In genomic region chr17:31457391-31458234, GRCh38 we compare ENCODE assay signal across 21 cellular contexts.
A peak's percentile ranks its signal among the peaks of the same experiment; 100 is the strongest.
DNase-seq lines count a peak whose midpoint lies in the region; ATAC-seq and TF ChIP-seq lines count a peak whose summit lies in the region.
"Had no signal": no experiment of that assay in that cellular context is flagged by ENCODE, and none has a peak within 500 bp of the region (broad histone marks: within the 10 kb centered on the region; RNA-seq: fewer than 3 reads in every experiment).

No MANE protein-coding gene starts in this region.

- no peak overlapping the region for H4K12ac ChIP-seq in trophoblast cell (ENCODE audit: low read depth, low read length)

- H3K79me2 ChIP-seq in PC-9 (ENCODE audit: low read depth), result no peaks in the 10 kb centered on the region
- no peaks in the 10 kb centered on the region for H3K79me2 ChIP-seq in hepatocyte
- no peaks in the 10 kb centered on the region for H3K79me2 ChIP-seq in trophoblast cell (ENCODE audit: control insufficient read depth, insufficient read depth, low read length, poor library complexity)

- H4K91ac ChIP-seq in trophoblast cell (ENCODE audit: low read depth, low read length), result peak overlapping the region; percentile 47

- H4K8ac ChIP-seq in trophoblast cell (ENCODE audit: low read depth, low read length), result no peak overlapping the region

- H3K18ac ChIP-seq in trophoblast cell (ENCODE audit: low read length), result no peak overlapping the region

- H3K4me3 Mint-ChIP-seq in Caco-2 (ENCODE audit: unreplicated experiment) (peak overlapping the region; percentile 56), T-helper 17 cell (no peak overlapping the region)
- H3K4me3 Mint-ChIP-seq: CD4-positive, alpha-beta memory T cell; HFFc6 had no signal

- H3K9me2 ChIP-seq in PC-9 (ENCODE audit: insufficient read depth), result no peaks in the 10 kb centered on the region
- H3K9me2 ChIP-seq in hepatocyte (replicated peaks; ENCODE audit: insufficient read depth), result no peaks in the 10 kb centered on the region

- no peak for ATAC-seq in T-helper 17 cell
- ATAC-seq: A549, Right ventricle myocardium inferior had no signal

- H3K27me3 Mint-ChIP-seq in Caco-2 (ENCODE audit: insufficient read depth, unreplicated experiment) (no peaks in the 10 kb centered on the region), T-helper 17 cell (no peaks in the 10 kb centered on the region)
- H3K27me3 Mint-ChIP-seq: CD4-positive, alpha-beta memory T cell; IgD-negative memory B cell had no signal

- H3K4me2 ChIP-seq in PC-9 (peak overlapping the region; percentile 36), hepatocyte (no peak overlapping the region), trophoblast cell (ENCODE audit: low read length) (no peak overlapping the region)
- H3K4me2 ChIP-seq: A549 had no signal

- H3F3A ChIP-seq in PC-9 (ENCODE audit: insufficient read depth, low read depth), result peaks cover 15% of the 10 kb centered on the region

- H2AFZ ChIP-seq in PC-9, result peak overlapping the region; percentile 52; the same call in 1 of the 2 replicates
- H2AFZ ChIP-seq in hepatocyte, result peak overlapping the region; percentile 5
- no peak overlapping the region for H2AFZ ChIP-seq in trophoblast cell (ENCODE audit: insufficient read depth, low read length, poor library complexity)

- CTCF ChIA-PET in Caco-2 (lab: Charles Lee), result interaction anchor here (0.6 to 1.6 kb wide), 5 partner anchors 19 to 60 kb away, joined by 4 to 12 read pairs (median 5); no protein-coding TSS in a partner anchor
- CTCF ChIA-PET in PC-9 (lab: Charles Lee), result interaction anchor here (0.5 kb wide), 1 partner anchor 32 kb away, joined by 3 read pairs; no protein-coding TSS in a partner anchor

- DNase-seq in Caco-2 (peak; percentile 89 to 95), PC-9 (no peak), hepatocyte (ENCODE audit: low spot score) (peak; percentile 42), trophoblast cell (no peak), T-helper 17 cell (no peak), T-helper 9 cell (no peak)
- DNase-seq in activated CD4-positive, alpha-beta T cell treated with anti-CD3 and anti-CD28 coated beads for 4 hours, result no peak
- DNase-seq in activated effector memory CD4-positive, alpha-beta T cell treated with Interleukin-2 at 50 U/mL for 16 hours, result no peak
- DNase-seq: CD4-positive, alpha-beta memory T cell; DMS53; HFFc6; NCI-H1105 treated with DMSO at 0.1 percent for 48 hours; NCI-H1694; NCI-H2081 treated with DMSO at 0.1 percent for 48 hours; NCI-H748 treated with DMSO at 0.1 percent for 48 hours; NK-92 treated with Interleukin-12 subunit alpha and Interleukin-12 subunit beta, amount 100 ng/mL, for 24 hours had no signal

- H3K36me3 Mint-ChIP-seq in Caco-2 (ENCODE audit: insufficient read depth, unreplicated experiment) (no peaks in the 10 kb centered on the region), T-helper 17 cell (ENCODE audit: low read depth) (no peaks in the 10 kb centered on the region)
- H3K36me3 Mint-ChIP-seq: CD4-positive, alpha-beta memory T cell; IgD-negative memory B cell had no signal

- POLR2A ChIA-PET in Caco-2 (lab: Charles Lee), result interaction anchor here (0.5 to 2.1 kb wide), 4 partner anchors 26 to 41 kb away, joined by 3 to 17 read pairs (median 6); no protein-coding TSS in a partner anchor
- POLR2A ChIA-PET in PC-9 (lab: Charles Lee; ENCODE audit: unreplicated experiment), result no interaction called here

- BruUV-seq in Caco-2 (replicated peaks; lab: Mats Ljungman, UMichigan), result TSS peak; percentile 83
- BruUV-seq in PC-9 (replicated peaks; lab: Mats Ljungman, UMichigan), result no TSS peak

- WGBS in hepatocyte (ENCODE audit: low lambda C conversion rate, missing lambda C conversion rate), result 71% methylated on average over 7 of the region's 10 CpGs
- WGBS in trophoblast cell (ENCODE audit: extremely low coverage, insufficient coverage, insufficient read length), result no CpG with 5 or more reads among the region's 10 CpGs

- no peak for TF ChIP-seq CTCF in Caco-2 (IDR thresholded peaks at IDR 0.05; ENCODE audit: insufficient read depth in 1 of 2, low read depth in 1 of 2, low read length in 1 of 2, severe bottlenecking in 1 of 2, unreplicated experiment in 1 of 2)
- TF ChIP-seq CTCF in PC-9 (conservative IDR thresholded peaks at IDR 0.05), result no peak
- TF ChIP-seq CTCF in hepatocyte (IDR thresholded peaks at IDR 0.05; ENCODE audit: poor library complexity), result no peak

- H4K20me1 ChIP-seq in PC-9 (ENCODE audit: insufficient read depth) (no peaks in the 10 kb centered on the region), hepatocyte (ENCODE audit: insufficient read depth, poor library complexity, severe bottlenecking) (no peaks in the 10 kb centered on the region)

- H3K27ac ChIP-seq in PC-9 (peak overlapping the region; percentile 19; the same call in 1 of the 2 replicates), hepatocyte (peak overlapping the region; percentile 84), trophoblast cell (ENCODE audit: low read depth, low read length) (peak overlapping the region; percentile 24)
- H3K27ac ChIP-seq: A549, HL-60, SK-N-MC had no signal

- H3K23ac ChIP-seq in trophoblast cell (ENCODE audit: low read length), result no peak overlapping the region

- H3K27me3 ChIP-seq in Caco-2 (replicated peaks; ENCODE audit: control insufficient read depth, insufficient read depth, low read length) (no peaks in the 10 kb centered on the region), PC-9 (ENCODE audit: insufficient read depth, low read depth) (no peaks in the 10 kb centered on the region), hepatocyte (no peaks in the 10 kb centered on the region), trophoblast cell (ENCODE audit: insufficient read depth, low read length) (no peaks in the 10 kb centered on the region)

- H3K36me3 ChIP-seq in Caco-2 (ENCODE audit: control insufficient read depth, insufficient read depth, low read length) (no peaks in the 10 kb centered on the region), PC-9 (ENCODE audit: low read depth) (no peaks in the 10 kb centered on the region), hepatocyte (replicated peaks; ENCODE audit: insufficient read depth, low read depth) (no peaks in the 10 kb centered on the region), trophoblast cell (ENCODE audit: control insufficient read depth in 1 of 2, insufficient read depth in 2 of 2, low read length in 2 of 2) (no peaks in the 10 kb centered on the region)

- intact Hi-C loops in Caco-2 (cut with micrococcal nuclease; ENCODE audit: unreplicated experiment) (loop anchor here (1.0 to 2.0 kb wide), 2 partner anchors 17 to 30 kb away; no protein-coding TSS in a partner anchor), PC-9 (cut with micrococcal nuclease; ENCODE audit: unreplicated experiment) (no loop called here)

- peaks cover 55% of the 10 kb centered on the region for H3K4me1 ChIP-seq in Caco-2
- H3K4me1 ChIP-seq in PC-9 (replicated peaks; ENCODE audit: insufficient read depth), result peaks cover 48% of the 10 kb centered on the region
- peaks cover 2% of the 10 kb centered on the region for H3K4me1 ChIP-seq in hepatocyte (ENCODE audit: insufficient read depth)
- peaks cover 8 to 12% of the 10 kb centered on the region in 2 experiments for H3K4me1 ChIP-seq in trophoblast cell (ENCODE audit: control insufficient read depth in 1 of 2, insufficient read depth in 2 of 2, low read length in 2 of 2)
- H3K4me1 ChIP-seq: A549 had no signal

- no peak overlapping the region for H2AK5ac ChIP-seq in trophoblast cell (ENCODE audit: low read length)

- H2BK12ac ChIP-seq in trophoblast cell (ENCODE audit: low read length), result no peak overlapping the region

- H3K4me1 Mint-ChIP-seq in Caco-2 (ENCODE audit: low read depth, unreplicated experiment) (peaks cover 35% of the 10 kb centered on the region), T-helper 17 cell (peaks cover under 1% of the 10 kb centered on the region)
- H3K4me1 Mint-ChIP-seq: CD4-positive, alpha-beta memory T cell; IgD-negative memory B cell had no signal

- H2BK5ac ChIP-seq in trophoblast cell (ENCODE audit: low read depth, low read length, poor library complexity), result no peak overlapping the region

- no peak overlapping the region for H3K14ac ChIP-seq in trophoblast cell (ENCODE audit: low read length)

- H3K9me3 ChIP-seq in Caco-2 (no peaks in the 10 kb centered on the region), PC-9 (ENCODE audit: insufficient read depth, low read depth) (no peaks in the 10 kb centered on the region), hepatocyte (ENCODE audit: low read depth) (no peaks in the 10 kb centered on the region), trophoblast cell (ENCODE audit: insufficient read depth, low read depth, low read length) (peaks cover 2% of the 10 kb centered on the region), T-helper 17 cell (ENCODE audit: control insufficient read depth, low read length, poor library complexity, severe bottlenecking) (no peaks in the 10 kb centered on the region)
- H3K9me3 ChIP-seq: A549 had no signal

- H2BK120ac ChIP-seq in trophoblast cell (ENCODE audit: insufficient read depth, low read length, poor library complexity), result peak overlapping the region; percentile 75

- no peak overlapping the region for H3K4ac ChIP-seq in trophoblast cell (ENCODE audit: low read depth, low read length)

- peak overlapping the region; percentile 87 for H3K27ac Mint-ChIP-seq in Caco-2 (ENCODE audit: unreplicated experiment)
- no peak overlapping the region for H3K27ac Mint-ChIP-seq in T-helper 17 cell
- H3K27ac Mint-ChIP-seq: HFFc6, IgD-negative memory B cell had no signal

- H3K9me3 Mint-ChIP-seq in Caco-2 (ENCODE audit: unreplicated experiment), result no peaks in the 10 kb centered on the region
- H3K9me3 Mint-ChIP-seq: CD4-positive, alpha-beta memory T cell; HFFc6; IgD-negative memory B cell had no signal

- H3K79me1 ChIP-seq in trophoblast cell (ENCODE audit: low read length), result peaks cover 9% of the 10 kb centered on the region

- no peak overlapping the region for H3K9ac ChIP-seq in trophoblast cell (ENCODE audit: low read length)

- H3K4me3 ChIP-seq in Caco-2 (ENCODE audit: low read depth, low read length) (0 out of 2 replicates have a peak overlapping the region, but pooled peaks have one; percentile 6), PC-9 (no peak overlapping the region), hepatocyte (no peak overlapping the region), trophoblast cell (ENCODE audit: low read depth, low read length) (no peak overlapping the region)
- H3K4me3 ChIP-seq: A549, SK-N-MC had no signal

Comparison
In these comparisons a context has a peak if more than half of its experiments do, and no peak if none do; other contexts are left out.
1. DNase-seq: peak in Caco-2 (2 of 2) and hepatocyte (single experiment); none in PC-9 (0 of 2), trophoblast cell (0 of 2), activated CD4-positive, alpha-beta T cell treated with anti-CD3 and anti-CD28 coated beads for 4 hours (0 of 2), activated effector memory CD4-positive, alpha-beta T cell treated with Interleukin-2 at 50 U/mL for 16 hours (single experiment), T-helper 17 cell (0 of 3) and T-helper 9 cell (single experiment).
2. H3K27ac ChIP-seq: peak in every context shown above with its lines; median percentile 84 in hepatocyte; 24 in trophoblast cell; 19 in PC-9.